In the genomic region with DNA sequence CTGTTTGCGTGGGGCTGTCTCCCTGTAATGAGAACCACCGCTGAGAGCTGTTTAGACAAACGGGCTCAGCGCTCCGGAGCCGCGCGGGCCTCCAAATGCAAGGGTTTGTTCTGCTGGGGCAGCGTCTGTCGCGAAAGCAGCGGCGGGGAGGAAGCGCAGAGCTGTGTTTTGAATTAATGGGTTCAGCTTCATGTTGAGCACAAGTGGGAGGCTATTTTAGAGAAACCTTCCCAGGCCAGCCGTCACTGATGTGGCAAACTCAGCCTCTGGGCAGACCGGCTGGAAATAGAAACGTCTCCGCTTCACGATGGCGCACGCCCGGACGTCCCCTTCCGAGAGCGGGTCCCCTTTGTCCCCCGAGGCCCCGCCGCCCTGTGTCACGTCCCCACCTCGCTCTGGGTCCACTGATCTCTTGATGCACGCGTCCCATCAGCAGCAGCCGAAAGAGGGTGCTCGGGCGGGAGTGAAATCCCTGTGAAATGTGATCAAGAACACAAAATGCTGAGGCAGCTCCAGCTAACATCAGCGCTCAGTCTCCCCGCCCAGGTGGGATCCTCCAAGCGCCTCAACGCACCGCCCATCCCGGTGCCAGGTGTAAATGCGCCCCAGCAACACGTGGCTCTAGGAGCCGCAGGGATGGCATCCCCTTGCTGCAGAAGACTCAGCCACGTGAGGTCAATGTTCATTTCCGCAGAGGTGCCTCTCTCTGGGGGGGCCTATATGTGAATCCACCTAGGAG, we compare ENCODE assay signal across 8 cellular contexts. TPM values are rescaled to one million over a fixed set of nuclear protein-coding genes. Genes with fewer than 3 reads are reported as not detected.
A peak's percentile ranks its signal among the peaks of the same experiment; 100 is the strongest.
DNase-seq lines count a peak whose midpoint lies in the region; ATAC-seq and TF ChIP-seq lines count a peak whose summit lies in the region.

No MANE protein-coding gene starts in this region.

- H2BK12ac ChIP-seq in neuronal stem cell (ENCODE audit: low read length), result no peak overlapping the region

- H3K36me3 Mint-ChIP-seq in activated T-cell treated with anti-CD3 and anti-CD28 coated beads, Interleukin-2, amount 50 U/mL, for 24 hours (ENCODE audit: low read depth), result no peaks in the 10 kb centered on the region
- H3K36me3 Mint-ChIP-seq in activated T-helper 17 cell treated with anti-CD3 and anti-CD28 coated beads, Interleukin-2, amount 50 U/mL, for 72 hours (ENCODE audit: low read depth), result no peaks in the 10 kb centered on the region
- no peaks in the 10 kb centered on the region for H3K36me3 Mint-ChIP-seq in effector memory CD8-positive, alpha-beta T cell (ENCODE audit: insufficient read depth)

- POLR2A ChIA-PET in PC-9 (lab: Charles Lee; ENCODE audit: unreplicated experiment), result interaction anchor here (0.5 kb wide), 1 partner anchor 143 kb away, joined by 4 read pairs; no protein-coding TSS in a partner anchor

- BruUV-seq in PC-9 (replicated peaks; lab: Mats Ljungman, UMichigan), result no TSS peak

- TF ChIP-seq CTCF in VCaP (conservative IDR thresholded peaks at IDR 0.05) (no peak), PC-9 (conservative IDR thresholded peaks at IDR 0.05) (no peak)

- H3K4me1 ChIP-seq in neuronal stem cell (ENCODE audit: control insufficient read depth in 2 of 2, insufficient read depth in 1 of 2, low read depth in 1 of 2, low read length in 2 of 2) (peaks cover 6 to 7% of the 10 kb centered on the region in 2 donors), PC-9 (replicated peaks; ENCODE audit: insufficient read depth) (peaks cover 10% of the 10 kb centered on the region)

- H3F3A ChIP-seq in PC-9 (ENCODE audit: insufficient read depth, low read depth), result no peaks in the 10 kb centered on the region

- peak overlapping the region; percentile 52 for H3K4me3 Mint-ChIP-seq in activated T-cell treated with anti-CD3 and anti-CD28 coated beads, Interleukin-2, amount 50 U/mL, for 24 hours
- no peak overlapping the region for H3K4me3 Mint-ChIP-seq in activated T-helper 17 cell treated with anti-CD3 and anti-CD28 coated beads, Interleukin-2, amount 50 U/mL, for 72 hours
- H3K4me3 Mint-ChIP-seq in effector memory CD8-positive, alpha-beta T cell, result peak overlapping the region in 1 of 2 donors; percentile 59

- peak; percentile 34 for DNase-seq in activated T-cell treated with anti-CD3 and anti-CD28 coated beads, Interleukin-2, amount 50 U/mL, for 24 hours
- no peak for DNase-seq in activated T-cell treated with anti-CD3 and anti-CD28 coated beads, Interleukin-2, amount 50 U/mL, for 1 hour
- DNase-seq in Right ventricle myocardium superior, result peak; percentile 66
- DNase-seq in neuronal stem cell (ENCODE audit: low spot score), result peak; percentile 31
- no peak for DNase-seq in PC-9
- DNase-seq in effector memory CD8-positive, alpha-beta T cell, result no peak

- H3K14ac ChIP-seq in neuronal stem cell (ENCODE audit: low read length), result no peak overlapping the region

- H2BK15ac ChIP-seq in neuronal stem cell (ENCODE audit: low read length), result no peak overlapping the region

- no peaks in the 10 kb centered on the region for H3K79me2 ChIP-seq in PC-9 (ENCODE audit: low read depth)

- H3K18ac ChIP-seq in neuronal stem cell (ENCODE audit: low read length), result peak overlapping the region; percentile 36

- peaks cover 10% of the 10 kb centered on the region for H3K4me1 Mint-ChIP-seq in activated T-cell treated with anti-CD3 and anti-CD28 coated beads, Interleukin-2, amount 50 U/mL, for 24 hours (ENCODE audit: low read depth)
- H3K4me1 Mint-ChIP-seq in activated T-helper 17 cell treated with anti-CD3 and anti-CD28 coated beads, Interleukin-2, amount 50 U/mL, for 72 hours, result no peaks in the 10 kb centered on the region
- H3K4me1 Mint-ChIP-seq in effector memory CD8-positive, alpha-beta T cell (ENCODE audit: low read depth in 2 of 2), result peaks cover 0 to 5% of the 10 kb centered on the region in 2 donors

- H3K27me3 ChIP-seq in neuronal stem cell (ENCODE audit: control insufficient read depth in 3 of 3, insufficient read depth in 3 of 3, low read depth in 1 of 3, low read length in 3 of 3), result peaks cover 0 to 40% (median 16%) of the 10 kb centered on the region in 3 experiments
- H3K27me3 ChIP-seq in PC-9 (ENCODE audit: insufficient read depth, low read depth), result no peaks in the 10 kb centered on the region

- WGBS in neuronal stem cell (ENCODE audit: extremely low coverage in 2 of 2, insufficient read length in 2 of 2, insufficient replicate concordance in 1 of 2), 2 donors, result no CpG with 5 or more reads among the region's 46 CpGs

- no peaks in the 10 kb centered on the region for H3K9me3 Mint-ChIP-seq in activated T-cell treated with anti-CD3 and anti-CD28 coated beads, Interleukin-2, amount 50 U/mL, for 24 hours
- H3K9me3 Mint-ChIP-seq in activated T-helper 17 cell treated with anti-CD3 and anti-CD28 coated beads, Interleukin-2, amount 50 U/mL, for 72 hours, result no peaks in the 10 kb centered on the region
- H3K9me3 Mint-ChIP-seq in effector memory CD8-positive, alpha-beta T cell, result no peaks in the 10 kb centered on the region

- no peak overlapping the region for H3K4ac ChIP-seq in neuronal stem cell (ENCODE audit: low read length)

- no peaks in the 10 kb centered on the region for H3K9me2 ChIP-seq in PC-9 (ENCODE audit: insufficient read depth)

- peak overlapping the region; percentile 66 for H3K9ac ChIP-seq in neuronal stem cell (ENCODE audit: low read depth, low read length, poor library complexity)

- no peak overlapping the region for H3K27ac Mint-ChIP-seq in activated T-cell treated with anti-CD3 and anti-CD28 coated beads, Interleukin-2, amount 50 U/mL, for 24 hours
- H3K27ac Mint-ChIP-seq in activated T-helper 17 cell treated with anti-CD3 and anti-CD28 coated beads, Interleukin-2, amount 50 U/mL, for 72 hours, result no peak overlapping the region
- H3K27ac Mint-ChIP-seq in effector memory CD8-positive, alpha-beta T cell, result no peak overlapping the region

- no peaks in the 10 kb centered on the region for H3K79me1 ChIP-seq in neuronal stem cell (ENCODE audit: low read depth, low read length)

- intact Hi-C loops in Right ventricle myocardium superior (cut with DNase I) (no loop called here), PC-9 (cut with micrococcal nuclease; ENCODE audit: unreplicated experiment) (no loop called here)

- peak overlapping the region; percentile 99 for H3K4me2 ChIP-seq in neuronal stem cell (ENCODE audit: insufficient read depth, low read length, poor library complexity, severe bottlenecking)
- no peak overlapping the region for H3K4me2 ChIP-seq in PC-9

- H3K36me3 ChIP-seq in neuronal stem cell (replicated peaks in 1 of 2; ENCODE audit: control insufficient read depth in 2 of 2, insufficient read depth in 2 of 2, low read length in 2 of 2), result no peaks in the 10 kb centered on the region
- no peaks in the 10 kb centered on the region for H3K36me3 ChIP-seq in PC-9 (ENCODE audit: low read depth)

- H3K23ac ChIP-seq in neuronal stem cell (ENCODE audit: low read depth, low read length, poor library complexity), result no peak overlapping the region

- H2AFZ ChIP-seq in neuronal stem cell (ENCODE audit: low read length) (peak overlapping the region; percentile 98), PC-9 (no peak overlapping the region)

- no peak overlapping the region for H2AK5ac ChIP-seq in neuronal stem cell (ENCODE audit: low read depth, low read length)

- no peak overlapping the region for H4K8ac ChIP-seq in neuronal stem cell (ENCODE audit: low read depth, low read length)

- no peak overlapping the region for H2BK120ac ChIP-seq in neuronal stem cell (ENCODE audit: low read depth, low read length)

- H3K27ac ChIP-seq in VCaP (peak overlapping the region; percentile 36; the same call in 1 of the 2 replicates), neuronal stem cell (replicated peaks; ENCODE audit: low read length) (no peak overlapping the region), PC-9 (no peak overlapping the region)

- H3K9me3 ChIP-seq in neuronal stem cell (replicated peaks in 1 of 2; ENCODE audit: control insufficient read depth in 2 of 2, insufficient read depth in 1 of 2, low read depth in 1 of 2, low read length in 2 of 2) (no peaks in the 10 kb centered on the region), PC-9 (ENCODE audit: insufficient read depth, low read depth) (no peaks in the 10 kb centered on the region)

- peaks cover 68% of the 10 kb centered on the region for H3K27me3 Mint-ChIP-seq in activated T-cell treated with anti-CD3 and anti-CD28 coated beads, Interleukin-2, amount 50 U/mL, for 24 hours
- peaks cover 39% of the 10 kb centered on the region for H3K27me3 Mint-ChIP-seq in activated T-helper 17 cell treated with anti-CD3 and anti-CD28 coated beads, Interleukin-2, amount 50 U/mL, for 72 hours
- H3K27me3 Mint-ChIP-seq in effector memory CD8-positive, alpha-beta T cell, result peaks cover 55 to 68% of the 10 kb centered on the region in 2 donors

- H3K4me3 ChIP-seq in neuronal stem cell (ENCODE audit: low read length in 2 of 2) (peak overlapping the region; percentile 35 to 75), PC-9 (no peak overlapping the region)

- H2BK5ac ChIP-seq in neuronal stem cell (ENCODE audit: low read length), result no peak overlapping the region

- H4K20me1 ChIP-seq in PC-9 (ENCODE audit: insufficient read depth), result no peaks in the 10 kb centered on the region

- CTCF ChIA-PET in PC-9 (lab: Charles Lee), result interaction anchor here (0.7 kb wide), 1 partner anchor 712 kb away, joined by 4 read pairs; no protein-coding TSS in a partner anchor

- H4K91ac ChIP-seq in neuronal stem cell (ENCODE audit: low read depth, low read length, poor library complexity), result no peak overlapping the region

- peak; percentile 86 for ATAC-seq in Right ventricle myocardium superior (ENCODE audit: poor library complexity)
- no peak for ATAC-seq in activated T-helper 17 cell treated with anti-CD3 and anti-CD28 coated beads, Interleukin-2, amount 50 U/mL, for 72 hours (replicated peaks)
- ATAC-seq in effector memory CD8-positive, alpha-beta T cell (replicated peaks), result no peak

RNA-seq across cellular contexts. Expression of gene BAMBI, which starts 44.9 kb away (rescaled TPM):
- 13.2 TPM for total RNA-seq in Right ventricle myocardium superior
- polyA plus RNA-seq in neuronal stem cell (2013, experiment 1 of 2), result 0.82 TPM
- 0.71 TPM for polyA plus RNA-seq in neuronal stem cell (2013, experiment 2 of 2)
- not detected for total RNA-seq in activated T-helper 17 cell treated with anti-CD3 and anti-CD28 coated beads, Interleukin-2, amount 50 U/mL, for 72 hours
- total RNA-seq in PC-9 (2021), result 3.3 and 4.5 TPM in 2 replicates

Comparison
In these comparisons a context has a peak if more than half of its experiments do, and no peak if none do; other contexts are left out.
1. DNase-seq: peak in activated T-cell treated with anti-CD3 and anti-CD28 coated beads, Interleukin-2, amount 50 U/mL, for 24 hours (single experiment), Right ventricle myocardium superior (single experiment) and neuronal stem cell (single experiment); none in activated T-cell treated with anti-CD3 and anti-CD28 coated beads, Interleukin-2, amount 50 U/mL, for 1 hour (single experiment), PC-9 (0 of 2) and effector memory CD8-positive, alpha-beta T cell (0 of 3).